Comparison of ENCODE assay signal across 31 cellular contexts in the genomic region with DNA sequence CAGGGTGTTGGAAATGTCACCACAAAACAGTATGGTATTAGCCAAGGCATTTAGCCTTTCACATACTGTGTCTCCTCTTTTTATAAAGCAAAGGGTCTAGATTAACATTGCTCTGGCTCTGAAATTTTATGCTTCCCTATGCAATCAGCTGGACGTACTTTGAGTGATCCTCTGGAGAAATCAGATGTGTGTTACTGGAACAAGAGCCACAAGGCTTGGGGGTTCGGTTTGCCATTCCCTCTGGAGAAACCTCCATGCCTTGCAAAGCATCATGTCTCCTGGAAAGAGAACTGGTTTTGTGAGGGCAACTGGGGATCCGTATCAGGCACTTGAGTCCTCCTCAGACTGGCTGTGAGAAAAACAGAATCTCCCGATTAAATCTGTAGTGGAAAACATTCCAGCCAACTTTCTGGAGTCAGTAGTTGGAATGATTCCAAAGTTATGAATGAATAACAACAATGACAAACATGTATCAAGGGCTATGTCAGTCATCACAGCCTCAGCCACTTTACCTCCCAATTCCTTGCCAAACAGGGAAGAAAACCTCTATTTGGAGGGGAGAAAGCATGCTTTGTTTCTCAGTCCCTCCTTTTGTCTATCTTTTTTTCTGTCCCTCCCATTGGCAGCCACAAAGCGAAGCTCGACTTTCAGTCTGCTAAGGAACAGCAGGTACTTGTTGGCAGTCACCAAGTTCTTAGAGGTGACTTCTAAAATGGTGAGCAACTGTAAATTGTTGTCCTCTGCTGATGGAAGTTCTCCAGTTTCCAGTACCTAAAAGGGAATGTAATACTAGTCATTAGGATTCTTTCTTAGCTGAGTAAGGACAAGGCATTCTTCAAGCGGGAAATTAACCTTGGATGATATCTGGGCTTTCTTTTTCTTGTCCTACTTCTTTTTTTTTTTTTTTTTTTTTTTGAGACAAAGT.
A peak's percentile ranks its signal among the peaks of the same experiment; 100 is the strongest.
DNase-seq lines count a peak whose midpoint lies in the region; ATAC-seq and TF ChIP-seq lines count a peak whose summit lies in the region.
"Had no signal": no experiment of that assay in that cellular context is flagged by ENCODE, and none has a peak within 500 bp of the region (broad histone marks: within the 10 kb centered on the region; RNA-seq: fewer than 3 reads in every experiment).

No MANE protein-coding gene starts in this region.

- no peak overlapping the region for H2BK120ac ChIP-seq in IMR-90 (ENCODE audit: low read depth, low read length)

- H4K20me1 ChIP-seq in IMR-90 (ENCODE audit: insufficient read depth, low read length) (no peaks in the 10 kb centered on the region), osteoblast (ENCODE audit: insufficient read depth, low read length) (no peaks in the 10 kb centered on the region)

- in situ Hi-C loops in IMR-90 (cut with MboI; ENCODE audit: low sequenced_read_pairs) = no loop called here

- H3K27ac Mint-ChIP-seq in natural killer cell treated with Interleukin-12 subunit alpha and Interleukin-12 subunit beta and Interleukin-15 and Interleukin-18, amount 100 ng/mL, for 72 hours = no peak overlapping the region
- H3K27ac Mint-ChIP-seq: activated CD4-positive, alpha-beta memory T cell treated with anti-CD3 and anti-CD28 coated beads for 36 hours; activated naive CD8-positive, alpha-beta T cell treated with anti-CD3 and anti-CD28 coated beads for 36 hours; activated T-helper 2 cell treated with anti-CD3 and anti-CD28 coated beads, Interferon-gamma antibody, Interleukin-2, Interleukin-4, amounts not matched to agents 10 μg/mL and 5 μg/mL and 100 μg/mL, durations not matched to agents 14 hours and 24 hours and 36 hours; CD4-positive, CD25-positive, alpha-beta regulatory T cell; GM23338; naive B cell; stimulated activated memory B cell treated with anti-CD40 and anti-IgM and Interleukin-4, amounts not matched to agents 10 μg/mL and 1 μg/mL and 100 μg/mL, for 72 hours; T-cell had no signal

- H3K9me1 ChIP-seq in IMR-90 (ENCODE audit: insufficient read depth, low read length) = no peaks in the 10 kb centered on the region

- H3K27ac ChIP-seq in IMR-90 (ENCODE audit: insufficient read depth, low read length) (no peak overlapping the region), osteoblast (ENCODE audit: low read depth, low read length) (no peak overlapping the region)
- H3K27ac ChIP-seq: KMS-11, suprapubic skin, vagina had no signal

- H4K91ac ChIP-seq in IMR-90 (ENCODE audit: insufficient read depth, low read depth, low read length) = no peak overlapping the region

- H3K9me3 Mint-ChIP-seq in natural killer cell treated with Interleukin-12 subunit alpha and Interleukin-12 subunit beta and Interleukin-15 and Interleukin-18, amount 100 ng/mL, for 72 hours = peaks cover 10% of the 10 kb centered on the region
- H3K9me3 Mint-ChIP-seq: stimulated activated memory B cell treated with anti-CD40 and anti-IgM and Interleukin-4, amounts not matched to agents 10 μg/mL and 1 μg/mL and 100 μg/mL, for 72 hours had no signal

- dilution Hi-C loops in IMR-90 (cut with HindIII; ENCODE audit: low sequenced_read_pairs, unreplicated experiment) = no loop called here

- H3K36me3 ChIP-seq in IMR-90 (ENCODE audit: control insufficient read depth, insufficient read depth, low read length) (no peaks in the 10 kb centered on the region), osteoblast (ENCODE audit: insufficient read depth, low read length) (no peaks in the 10 kb centered on the region)
- H3K36me3 ChIP-seq: suprapubic skin, vagina had no signal

- intact Hi-C loops in IMR-90 (cut with micrococcal nuclease) = no loop called here

- no peak overlapping the region for H2BK20ac ChIP-seq in IMR-90 (ENCODE audit: low read depth, low read length)

- WGBS in IMR-90 (ENCODE audit: extremely low coverage in 2 of 2, insufficient read length in 1 of 2), 2 experiments = no CpG with 5 or more reads among the region's 7 CpGs

- no peak overlapping the region for H4K8ac ChIP-seq in IMR-90 (ENCODE audit: low read depth in 2 of 2, low read length in 2 of 2)

- H3K4me3 ChIP-seq in AG10803 (ENCODE audit: low read length) (no peak overlapping the region), IMR-90 (ENCODE audit: insufficient read depth, low read depth, low read length) (no peak overlapping the region), osteoblast (ENCODE audit: insufficient read depth, low read length) (no peak overlapping the region)
- H3K4me3 ChIP-seq: GM23338, suprapubic skin, vagina had no signal

- no peak overlapping the region for H3K4me2 ChIP-seq in IMR-90 (ENCODE audit: low read depth, low read length)
- H3K4me2 ChIP-seq in osteoblast (ENCODE audit: insufficient read depth, low read length) = no peak overlapping the region
- H3K4me2 ChIP-seq: GM23338, KMS-11 had no signal

- DNase-seq in AG10803 (ENCODE audit: low read depth) (peak; percentile 20), IMR-90 (peak; percentile 1), cerebellar cortex (ENCODE audit: low spot score) (peak; percentile 5), osteoblast (ENCODE audit: insufficient read length, low spot score, missing footprints) (no peak)
- no peak for DNase-seq in natural killer cell treated with Interleukin-12 subunit alpha and Interleukin-12 subunit beta and Interleukin-15 and Interleukin-18, amount 100 ng/mL, for 72 hours (ENCODE audit: low spot score)
- DNase-seq: activated CD4-positive, alpha-beta memory T cell treated with anti-CD3 and anti-CD28 coated beads for 36 hours; activated CD8-positive, alpha-beta memory T cell treated with anti-CD3 and anti-CD28 coated beads, Interleukin-2, amount 50 U/mL, for 48 hours; activated naive CD8-positive, alpha-beta T cell treated with anti-CD3 and anti-CD28 coated beads for 36 hours; CD4-positive, CD25-positive, alpha-beta regulatory T cell; cerebellar nuclear complex; DMS 273 treated with DMSO at 0.1 percent for 48 hours; head of caudate nucleus; left cardiac atrium; mesenchymal stem cell; naive B cell; NCI-H1694; NCI-H446; occipital lobe; PC-3; retina; stimulated activated CD4-positive, alpha-beta T cell treated with anti-CD3 and anti-CD28 coated beads, Interleukin-4, amount 100 ng/mL, for 1 hour; T-cell had no signal

- no peak overlapping the region for H2BK5ac ChIP-seq in IMR-90 (ENCODE audit: low read depth, low read length, poor library complexity, severe bottlenecking)

- H3K27me3 ChIP-seq in IMR-90 (ENCODE audit: control insufficient read depth, insufficient read depth, low read length) (no peaks in the 10 kb centered on the region), osteoblast (ENCODE audit: insufficient read depth, low read length) (no peaks in the 10 kb centered on the region)
- H3K27me3 ChIP-seq: suprapubic skin, vagina had no signal

- peaks cover 6% of the 10 kb centered on the region; the same call in 1 of the 2 replicates for H3K9me3 ChIP-seq in IMR-90 (ENCODE audit: control insufficient read depth, insufficient read depth, low read length)
- H3K9me3 ChIP-seq in osteoblast (ENCODE audit: low read depth, low read length) = no peaks in the 10 kb centered on the region
- H3K9me3 ChIP-seq: suprapubic skin, vagina had no signal

- no peaks in the 10 kb centered on the region for H3K79me1 ChIP-seq in IMR-90 (ENCODE audit: low read depth in 1 of 2, low read length in 2 of 2)

- no peaks in the 10 kb centered on the region for H3K27me3 Mint-ChIP-seq in natural killer cell treated with Interleukin-12 subunit alpha and Interleukin-12 subunit beta and Interleukin-15 and Interleukin-18, amount 100 ng/mL, for 72 hours
- H3K27me3 Mint-ChIP-seq: activated CD4-positive, alpha-beta memory T cell treated with anti-CD3 and anti-CD28 coated beads for 36 hours; activated naive CD8-positive, alpha-beta T cell treated with anti-CD3 and anti-CD28 coated beads for 36 hours; CD4-positive, CD25-positive, alpha-beta regulatory T cell; stimulated activated memory B cell treated with anti-CD40 and anti-IgM and Interleukin-4, amounts not matched to agents 10 μg/mL and 1 μg/mL and 100 μg/mL, for 72 hours; T-cell had no signal

- no peak overlapping the region for H3K56ac ChIP-seq in IMR-90 (ENCODE audit: extremely low read depth, insufficient read depth, low read length)

- H3K23ac ChIP-seq in IMR-90 (ENCODE audit: low read depth, low read length) = no peak overlapping the region

- no peak for ATAC-seq in IMR-90 (ENCODE audit: low read depth)
- no peak for ATAC-seq in GM21515 (IDR thresholded peaks at IDR 0.05; ENCODE audit: unreplicated experiment)
- ATAC-seq in GM21576 (IDR thresholded peaks at IDR 0.05; ENCODE audit: unreplicated experiment) = no peak
- no peak for ATAC-seq in natural killer cell treated with Interleukin-12 subunit alpha and Interleukin-12 subunit beta and Interleukin-15 and Interleukin-18, amount 100 ng/mL, for 72 hours
- ATAC-seq: activated CD4-positive, CD25-positive, alpha-beta regulatory T cell treated with anti-CD3 and anti-CD28 coated beads, Interleukin-2, amount 50 U/mL, for 24 hours; GM23338; PC-3; stimulated activated memory B cell treated with anti-CD40 and anti-IgM and Interleukin-4, amounts not matched to agents 10 μg/mL and 1 μg/mL and 100 μg/mL, for 72 hours; T-cell had no signal

- H3K4me1 Mint-ChIP-seq in natural killer cell treated with Interleukin-12 subunit alpha and Interleukin-12 subunit beta and Interleukin-15 and Interleukin-18, amount 100 ng/mL, for 72 hours (ENCODE audit: low read depth in 2 of 2) = no peaks in the 10 kb centered on the region
- H3K4me1 Mint-ChIP-seq: activated naive CD8-positive, alpha-beta T cell treated with anti-CD3 and anti-CD28 coated beads for 36 hours; CD4-positive, CD25-positive, alpha-beta regulatory T cell; GM23338; naive B cell; stimulated activated memory B cell treated with anti-CD40 and anti-IgM and Interleukin-4, amounts not matched to agents 10 μg/mL and 1 μg/mL and 100 μg/mL, for 72 hours; T-cell had no signal

- no peak overlapping the region for H3K9ac ChIP-seq in IMR-90 (ENCODE audit: low read depth, low read length)
- H3K9ac ChIP-seq: KMS-11 had no signal

- no peak overlapping the region for H3K4me3 Mint-ChIP-seq in natural killer cell treated with Interleukin-12 subunit alpha and Interleukin-12 subunit beta and Interleukin-15 and Interleukin-18, amount 100 ng/mL, for 72 hours
- H3K4me3 Mint-ChIP-seq: activated CD4-positive, alpha-beta memory T cell treated with anti-CD3 and anti-CD28 coated beads for 36 hours; activated naive CD8-positive, alpha-beta T cell treated with anti-CD3 and anti-CD28 coated beads for 36 hours; CD4-positive, CD25-positive, alpha-beta regulatory T cell; GM23338; naive B cell; stimulated activated memory B cell treated with anti-CD40 and anti-IgM and Interleukin-4, amounts not matched to agents 10 μg/mL and 1 μg/mL and 100 μg/mL, for 72 hours; T-cell had no signal

- no peak overlapping the region for H4K5ac ChIP-seq in IMR-90 (ENCODE audit: low read depth, low read length)

- no peaks in the 10 kb centered on the region for H3K36me3 Mint-ChIP-seq in natural killer cell treated with Interleukin-12 subunit alpha and Interleukin-12 subunit beta and Interleukin-15 and Interleukin-18, amount 100 ng/mL, for 72 hours
- H3K36me3 Mint-ChIP-seq: activated CD4-positive, alpha-beta memory T cell treated with anti-CD3 and anti-CD28 coated beads for 36 hours; activated naive CD8-positive, alpha-beta T cell treated with anti-CD3 and anti-CD28 coated beads for 36 hours; CD4-positive, CD25-positive, alpha-beta regulatory T cell; naive B cell; stimulated activated memory B cell treated with anti-CD40 and anti-IgM and Interleukin-4, amounts not matched to agents 10 μg/mL and 1 μg/mL and 100 μg/mL, for 72 hours; T-cell had no signal

- TF ChIP-seq CTCF in AG10803 (conservative IDR thresholded peaks at IDR 0.05; ENCODE audit: low read length) (no peak), IMR-90 (conservative IDR thresholded peaks at IDR 0.05; ENCODE audit: low read depth, low read length) (no peak), osteoblast (IDR thresholded peaks at IDR 0.05; ENCODE audit: extremely low read depth, low read depth, low read length) (no peak)

- TF ChIP-seq RAD21 in IMR-90 (IDR thresholded peaks at IDR 0.05; ENCODE audit: low read length) = no peak

- no peak overlapping the region for H3K4ac ChIP-seq in IMR-90 (ENCODE audit: low read depth, low read length)

- no peaks in the 10 kb centered on the region for H3K79me2 ChIP-seq in osteoblast (ENCODE audit: insufficient read depth, low read length)

- CTCF ChIA-PET in IMR-90 (lab: Yijun Ruan, JAX) = no interaction called here

- no peak overlapping the region for H3K18ac ChIP-seq in IMR-90 (ENCODE audit: low read depth, low read length)

- no TSS peak for BruUV-seq in IMR-90 (replicated peaks; lab: Mats Ljungman, UMichigan)

- POLR2A ChIA-PET in IMR-90 (lab: Charles Lee; ENCODE audit: unreplicated experiment) = no interaction called here

- H2AFZ ChIP-seq in IMR-90 (replicated peaks; ENCODE audit: low read length, poor library complexity) (no peak overlapping the region), osteoblast (ENCODE audit: low read length) (peak overlapping the region; percentile 52)
- H2AFZ ChIP-seq: GM23338 had no signal

- TF ChIP-seq POLR2A in IMR-90 (IDR thresholded peaks at IDR 0.05; ENCODE audit: low read depth, low read length) = no peak

- H3K4me1 ChIP-seq in IMR-90 (ENCODE audit: control insufficient read depth, insufficient read depth, low read length) (no peaks in the 10 kb centered on the region), osteoblast (ENCODE audit: insufficient read depth, low read length) (peaks cover 9% of the 10 kb centered on the region)
- H3K4me1 ChIP-seq: suprapubic skin, vagina had no signal

- H2BK15ac ChIP-seq in IMR-90 (ENCODE audit: low read depth, low read length) = no peak overlapping the region

- no peak overlapping the region for H2AK5ac ChIP-seq in IMR-90 (ENCODE audit: low read depth, low read length)

- no peak overlapping the region for H2AK9ac ChIP-seq in IMR-90 (replicated peaks; ENCODE audit: low read depth, low read length, poor library complexity)

- H3K14ac ChIP-seq in IMR-90 (replicated peaks; ENCODE audit: low read depth, low read length) = no peak overlapping the region

Comparison
In these comparisons a context has a peak if more than half of its experiments do, and no peak if none do; other contexts are left out.
1. DNase-seq: peak in AG10803 (single experiment), IMR-90 (single experiment) and cerebellar cortex (single experiment); none in osteoblast (single experiment) and natural killer cell treated with Interleukin-12 subunit alpha and Interleukin-12 subunit beta and Interleukin-15 and Interleukin-18, amount 100 ng/mL, for 72 hours (single experiment).